ENCODE assay signal across 12 cellular contexts in genomic region chr7:41916450-41916927, GRCh38.
A peak's percentile ranks its signal among the peaks of the same experiment; 100 is the strongest.
DNase-seq lines count a peak whose midpoint lies in the region; ATAC-seq and TF ChIP-seq lines count a peak whose summit lies in the region.
"Had no signal": no experiment of that assay in that cellular context is flagged by ENCODE, and none has a peak within 500 bp of the region (broad histone marks: within the 10 kb centered on the region; RNA-seq: fewer than 3 reads in every experiment).

No MANE protein-coding gene starts in this region.

- H3K9me3 ChIP-seq in gastrocnemius medialis, result no peaks in the 10 kb centered on the region
- H3K9me3 ChIP-seq: spleen had no signal

- no peaks in the 10 kb centered on the region for H3K36me3 ChIP-seq in gastrocnemius medialis
- H3K36me3 ChIP-seq: spleen had no signal

- H3K27me3 ChIP-seq in gastrocnemius medialis, result no peaks in the 10 kb centered on the region
- H3K27me3 ChIP-seq: spleen had no signal

- no peaks in the 10 kb centered on the region for H3K36me3 Mint-ChIP-seq in progenitor cell of endocrine pancreas (ENCODE audit: insufficient read depth)
- H3K36me3 Mint-ChIP-seq: activated naive CD4-positive, alpha-beta T cell treated with anti-CD3 and anti-CD28 coated beads, Interleukin-2, amount 10 ng/mL, durations not matched to agents 7 days and 5 days had no signal

- H3K9me3 Mint-ChIP-seq in progenitor cell of endocrine pancreas (ENCODE audit: low read depth), result no peaks in the 10 kb centered on the region
- H3K9me3 Mint-ChIP-seq: activated naive CD4-positive, alpha-beta T cell treated with anti-CD3 and anti-CD28 coated beads, Interleukin-2, amount 10 ng/mL, durations not matched to agents 7 days and 5 days had no signal

- no peaks in the 10 kb centered on the region for H3K4me1 ChIP-seq in gastrocnemius medialis
- H3K4me1 ChIP-seq: spleen had no signal

- intact Hi-C loops in gastrocnemius medialis (cut with DNase I; ENCODE audit: low total_unique reads), result no loop called here

- in situ Hi-C loops in gastrocnemius medialis (cut with MboI; ENCODE audit: low sequenced_read_pairs in 4 of 4), result no loop called here

- no peak for TF ChIP-seq POLR2A in gastrocnemius medialis (IDR thresholded peaks at IDR 0.05)

- no peak overlapping the region for H3K4me3 ChIP-seq in fibroblast of the aortic adventitia (ENCODE audit: low read depth, low read length)
- H3K4me3 ChIP-seq in gastrocnemius medialis, result no peak overlapping the region
- H3K4me3 ChIP-seq: spleen had no signal

- H3K4me3 Mint-ChIP-seq in progenitor cell of endocrine pancreas (ENCODE audit: low read depth), result no peak overlapping the region
- H3K4me3 Mint-ChIP-seq: activated naive CD4-positive, alpha-beta T cell treated with anti-CD3 and anti-CD28 coated beads, Interleukin-2, amount 10 ng/mL, durations not matched to agents 7 days and 5 days had no signal

- peaks cover 7% of the 10 kb centered on the region for H3K27me3 Mint-ChIP-seq in progenitor cell of endocrine pancreas

- TF ChIP-seq CTCF in fibroblast of the aortic adventitia (IDR thresholded peaks at IDR 0.05; ENCODE audit: insufficient read depth, low read length) (no peak), gastrocnemius medialis (IDR thresholded peaks at IDR 0.05 in 4 of 5, conservative IDR thresholded peaks at IDR 0.05 in 1 of 5) (no peak), progenitor cell of endocrine pancreas (IDR thresholded peaks at IDR 0.05; ENCODE audit: unreplicated experiment) (no peak)

- no peak overlapping the region for H3K27ac Mint-ChIP-seq in progenitor cell of endocrine pancreas
- H3K27ac Mint-ChIP-seq: activated naive CD4-positive, alpha-beta T cell treated with anti-CD3 and anti-CD28 coated beads, Interleukin-2, amount 10 ng/mL, durations not matched to agents 7 days and 5 days had no signal

- no peaks in the 10 kb centered on the region for H3K4me1 Mint-ChIP-seq in progenitor cell of endocrine pancreas (ENCODE audit: low read depth)
- H3K4me1 Mint-ChIP-seq: activated naive CD4-positive, alpha-beta T cell treated with anti-CD3 and anti-CD28 coated beads, Interleukin-2, amount 10 ng/mL, durations not matched to agents 7 days and 5 days had no signal

- peak; percentile 61 to 86 for ATAC-seq in gastrocnemius medialis
- ATAC-seq in stimulated activated naive CD8-positive, alpha-beta T cell treated with anti-CD3 and anti-CD28 coated beads, Interleukin-15, Interleukin-2, amounts not matched to agents 100 U/mL and 50 U/mL, for 24 hours, result no peak

- peak overlapping the region in 2 of 4 donors; percentile 15 to 19 for H3K27ac ChIP-seq in gastrocnemius medialis
- H3K27ac ChIP-seq: spleen had no signal

- DNase-seq in GM04504 (ENCODE audit: low read depth) (peak; percentile 98), SW 1271 (lab: John Stamatoyannopoulos, UW) (peak; percentile 50 to 70), fibroblast of the aortic adventitia (ENCODE audit: low read depth) (peak; percentile 98), gastrocnemius medialis (peak; percentile 4 to 54), retina (no peak), progenitor cell of endocrine pancreas (ENCODE audit: low spot score, unreplicated experiment) (no peak), NCI-H526 (lab: John Stamatoyannopoulos, UW) (no peak)
- no peak for DNase-seq in stimulated activated naive CD8-positive, alpha-beta T cell treated with anti-CD3 and anti-CD28 coated beads, Interleukin-15, Interleukin-2, amounts not matched to agents 100 U/mL and 50 U/mL, for 24 hours
- DNase-seq: activated naive CD4-positive, alpha-beta T cell treated with anti-CD3 and anti-CD28 coated beads, Interleukin-2, amount 10 ng/mL, durations not matched to agents 7 days and 5 days; NCI-H2171; spleen; substantia nigra had no signal

Comparison
In these comparisons a context has a peak if more than half of its experiments do, and no peak if none do; other contexts are left out.
1. DNase-seq: peak in GM04504 (single experiment), SW 1271 (2 of 2), fibroblast of the aortic adventitia (single experiment) and gastrocnemius medialis (2 of 2); none in stimulated activated naive CD8-positive, alpha-beta T cell treated with anti-CD3 and anti-CD28 coated beads, Interleukin-15, Interleukin-2, amounts not matched to agents 100 U/mL and 50 U/mL, for 24 hours (single experiment), retina (single experiment), progenitor cell of endocrine pancreas (single experiment) and NCI-H526 (0 of 2).